Comparison of ENCODE assay signal across 1 cellular context in the genomic region with DNA sequence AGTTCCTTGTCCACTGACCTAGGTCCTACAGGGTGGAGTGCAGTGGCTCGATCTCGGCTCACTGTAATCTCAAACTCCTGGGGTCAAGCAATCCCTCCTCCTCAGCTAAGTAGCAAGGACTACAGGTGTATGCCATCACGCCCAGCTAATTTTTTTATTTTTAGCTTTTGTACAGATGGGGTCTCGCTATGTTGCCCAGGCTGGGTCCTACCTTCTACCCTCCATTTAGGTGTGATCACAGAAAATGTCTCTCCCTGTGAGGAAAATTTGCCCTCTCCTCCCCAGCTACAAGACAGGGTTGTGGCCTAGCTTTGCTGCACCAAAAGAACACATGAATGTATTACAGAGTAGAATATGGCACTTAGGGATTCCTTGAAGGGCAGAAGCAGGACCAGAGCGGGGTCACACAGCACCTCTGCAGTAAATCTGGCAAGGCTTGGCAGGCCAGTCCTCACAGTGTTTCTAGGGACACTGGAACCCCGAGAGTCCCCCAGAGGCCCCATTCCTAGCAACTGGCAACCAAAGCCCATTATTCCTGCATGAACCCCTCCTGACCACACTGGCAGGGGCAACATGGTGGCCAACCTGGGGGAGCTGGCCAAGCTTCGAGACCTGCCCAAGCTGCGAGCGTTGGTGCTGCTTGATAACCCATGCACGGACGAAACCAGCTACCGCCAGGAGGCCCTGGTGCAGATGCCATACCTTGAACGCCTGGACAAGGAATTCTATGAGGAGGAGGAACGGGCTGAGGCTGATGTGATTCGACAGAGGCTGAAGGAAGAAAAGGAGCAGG.
TF ChIP-seq lines count a peak whose summit lies in the region.

No MANE protein-coding gene starts in this region.

TF ChIP-seq in GM23338, 12 proteins besides CTCF, POLR2A, EP300 and RAD21 (continued from another document):
- TF ChIP-seq, protein P1, sequence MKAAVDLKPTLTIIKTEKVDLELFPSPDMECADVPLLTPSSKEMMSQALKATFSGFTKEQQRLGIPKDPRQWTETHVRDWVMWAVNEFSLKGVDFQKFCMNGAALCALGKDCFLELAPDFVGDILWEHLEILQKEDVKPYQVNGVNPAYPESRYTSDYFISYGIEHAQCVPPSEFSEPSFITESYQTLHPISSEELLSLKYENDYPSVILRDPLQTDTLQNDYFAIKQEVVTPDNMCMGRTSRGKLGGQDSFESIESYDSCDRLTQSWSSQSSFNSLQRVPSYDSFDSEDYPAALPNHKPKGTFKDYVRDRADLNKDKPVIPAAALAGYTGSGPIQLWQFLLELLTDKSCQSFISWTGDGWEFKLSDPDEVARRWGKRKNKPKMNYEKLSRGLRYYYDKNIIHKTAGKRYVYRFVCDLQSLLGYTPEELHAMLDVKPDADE (IDR thresholded peaks at IDR 0.05) = no peak
